In the genomic region with DNA sequence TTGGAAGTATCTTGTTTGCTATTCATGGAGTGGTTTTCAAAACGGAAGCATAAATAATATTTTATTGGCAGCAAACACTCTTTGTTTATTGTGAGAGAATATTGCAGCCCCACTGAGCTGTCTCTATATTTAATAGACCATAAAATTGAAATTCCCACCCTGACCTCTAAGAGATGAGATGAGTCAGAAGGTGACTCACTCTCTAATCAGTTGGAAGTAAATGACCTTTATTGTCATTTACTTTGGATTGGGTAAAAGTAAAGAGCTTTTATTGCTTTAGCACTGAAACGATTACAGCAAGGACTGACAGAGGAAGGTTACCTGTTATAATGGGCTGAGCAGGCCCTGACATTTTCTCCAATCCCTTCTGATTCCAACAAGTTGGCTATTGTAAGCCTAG, we compare ENCODE assay signal across 17 cellular contexts. TPM values are rescaled to one million over a fixed set of nuclear protein-coding genes. Genes with fewer than 3 reads are reported as not detected.
DNase-seq lines count a peak whose midpoint lies in the region; FAIRE-seq and TF ChIP-seq lines count a peak whose summit lies in the region.
"Had no signal": no experiment of that assay in that cellular context is flagged by ENCODE, and none has a peak within 500 bp of the region (broad histone marks: within the 10 kb centered on the region; RNA-seq: fewer than 3 reads in every experiment).

No MANE protein-coding gene starts in this region.

- no peaks in the 10 kb centered on the region for H3K9me2 ChIP-seq in GM23248 (ENCODE audit: insufficient read depth)

- H2BK120ac ChIP-seq in mesenchymal stem cell (ENCODE audit: low read depth, low read length): no peak overlapping the region

- CTCF ChIA-PET in mammary epithelial cell (lab: Charles Lee; ENCODE audit: low non-redundant PET): no interaction called here
- CTCF ChIA-PET in activated CD4-positive, alpha-beta memory T cell treated with anti-CD3 and anti-CD28 coated beads for 36 hours (lab: Charles Lee): no interaction called here

- no peak overlapping the region for H3K27ac ChIP-seq in GM23248
- H3K27ac ChIP-seq in mammary epithelial cell (ENCODE audit: insufficient read depth, low read depth, low read length): no peak overlapping the region
- no peak overlapping the region for H3K27ac ChIP-seq in mesenchymal stem cell (ENCODE audit: low read length, poor library complexity, severe bottlenecking)
- H3K27ac ChIP-seq in uterus: no peak overlapping the region
- H3K27ac ChIP-seq: KMS-11, spleen, upper lobe of right lung had no signal

- TF ChIP-seq POLR2A in uterus (IDR thresholded peaks at IDR 0.05) (no peak), GM12892 (IDR thresholded peaks at IDR 0.05; ENCODE audit: low read depth, low read length) (no peak)

- no peak overlapping the region for H2AK5ac ChIP-seq in mesenchymal stem cell (ENCODE audit: low read length, severe bottlenecking)

- no TSS peak for BruUV-seq in mammary epithelial cell (replicated peaks; lab: Mats Ljungman, UMichigan)

- no peaks in the 10 kb centered on the region for H3K27me3 ChIP-seq in GM23248 (replicated peaks; ENCODE audit: insufficient read depth)
- no peaks in the 10 kb centered on the region for H3K27me3 ChIP-seq in mammary epithelial cell (ENCODE audit: insufficient read depth, low read length)
- H3K27me3 ChIP-seq in mesenchymal stem cell (ENCODE audit: control insufficient read depth in 1 of 2, insufficient read depth in 1 of 2, low read length in 2 of 2): no peaks in the 10 kb centered on the region
- H3K27me3 ChIP-seq in uterus: peaks cover 0 to 6% of the 10 kb centered on the region in 2 donors
- H3K27me3 ChIP-seq: spleen, upper lobe of right lung had no signal

- H3K14ac ChIP-seq in mesenchymal stem cell (ENCODE audit: low read length in 2 of 2): no peak overlapping the region

- no peaks in the 10 kb centered on the region for H3K27me3 Mint-ChIP-seq in activated CD4-positive, alpha-beta memory T cell treated with anti-CD3 and anti-CD28 coated beads for 36 hours

- no peak overlapping the region for H2BK15ac ChIP-seq in mesenchymal stem cell (ENCODE audit: low read depth, poor library complexity, severe bottlenecking)

- H2AFZ ChIP-seq in GM23248: no peak overlapping the region
- H2AFZ ChIP-seq in mammary epithelial cell (ENCODE audit: low read depth, low read length): no peak overlapping the region
- no peak overlapping the region for H2AFZ ChIP-seq in mesenchymal stem cell (ENCODE audit: low read depth, low read length)

- H3K18ac ChIP-seq in mesenchymal stem cell (ENCODE audit: low read depth in 1 of 2, low read length in 2 of 2): no peak overlapping the region

- H3K4me2 ChIP-seq in GM23248 (ENCODE audit: unreplicated experiment) (no peak overlapping the region), mammary epithelial cell (ENCODE audit: insufficient read depth, low read depth, low read length) (no peak overlapping the region), mesenchymal stem cell (ENCODE audit: low read length, poor library complexity, severe bottlenecking) (no peak overlapping the region)
- H3K4me2 ChIP-seq: KMS-11 had no signal

- H2BK5ac ChIP-seq in mesenchymal stem cell (ENCODE audit: low read depth, low read length, poor library complexity, severe bottlenecking): no peak overlapping the region

- dilution Hi-C loops in mammary epithelial cell (cut with HindIII; ENCODE audit: low sequenced_read_pairs): no loop called here

- TF ChIP-seq CTCF in mammary epithelial cell (conservative IDR thresholded peaks at IDR 0.05 in 1 of 2, IDR thresholded peaks at IDR 0.05 in 1 of 2; ENCODE audit: extremely low read depth in 1 of 2, insufficient read depth in 1 of 2, low read depth in 1 of 2, low read length in 2 of 2): no peak
- no peak for TF ChIP-seq CTCF in uterus (IDR thresholded peaks at IDR 0.05)

- no peaks in the 10 kb centered on the region for H3K36me3 Mint-ChIP-seq in activated CD4-positive, alpha-beta memory T cell treated with anti-CD3 and anti-CD28 coated beads for 36 hours
- H3K36me3 Mint-ChIP-seq: activated naive CD4-positive, alpha-beta T cell treated with anti-CD3 and anti-CD28 coated beads, Interleukin-2, amount 50 U/mL, for 72 hours; naive thymus-derived CD4-positive, alpha-beta T cell; T-cell had no signal

- no peaks in the 10 kb centered on the region for H3K36me3 ChIP-seq in GM23248 (ENCODE audit: low read depth)
- no peaks in the 10 kb centered on the region for H3K36me3 ChIP-seq in mammary epithelial cell (ENCODE audit: insufficient read depth, low read length)
- H3K36me3 ChIP-seq in mesenchymal stem cell (ENCODE audit: control insufficient read depth in 1 of 2, insufficient read depth in 2 of 2, low read depth in 1 of 2, low read length in 2 of 2): no peaks in the 10 kb centered on the region
- H3K36me3 ChIP-seq in uterus: no peaks in the 10 kb centered on the region
- H3K36me3 ChIP-seq: spleen, upper lobe of right lung had no signal

- no peak overlapping the region for H3K4me3 ChIP-seq in GM23248
- no peak overlapping the region for H3K4me3 ChIP-seq in mammary epithelial cell (replicated peaks in 1 of 3; ENCODE audit: insufficient read depth in 1 of 3, low read depth in 2 of 3, low read length in 3 of 3)
- no peak overlapping the region for H3K4me3 ChIP-seq in mesenchymal stem cell (ENCODE audit: insufficient read depth in 1 of 2, low read depth in 1 of 2, low read length in 2 of 2)
- H3K4me3 ChIP-seq in uterus: no peak overlapping the region
- H3K4me3 ChIP-seq: spleen, upper lobe of right lung had no signal

- no peaks in the 10 kb centered on the region for H3K9me3 Mint-ChIP-seq in activated CD4-positive, alpha-beta memory T cell treated with anti-CD3 and anti-CD28 coated beads for 36 hours
- H3K9me3 Mint-ChIP-seq: activated naive CD4-positive, alpha-beta T cell treated with anti-CD3 and anti-CD28 coated beads, Interleukin-2, amount 50 U/mL, for 72 hours; T-cell had no signal

- H3K79me2 ChIP-seq in GM23248 (ENCODE audit: insufficient read depth) (no peaks in the 10 kb centered on the region), mammary epithelial cell (ENCODE audit: insufficient read depth, low read length) (no peaks in the 10 kb centered on the region)

- no peak overlapping the region for H2BK12ac ChIP-seq in mesenchymal stem cell (ENCODE audit: low read length in 2 of 2)

- no peaks in the 10 kb centered on the region for H3K4me1 Mint-ChIP-seq in activated CD4-positive, alpha-beta memory T cell treated with anti-CD3 and anti-CD28 coated beads for 36 hours (ENCODE audit: low read depth)
- H3K4me1 Mint-ChIP-seq: naive thymus-derived CD4-positive, alpha-beta T cell; T-cell had no signal

- H3K4me3 Mint-ChIP-seq in activated CD4-positive, alpha-beta memory T cell treated with anti-CD3 and anti-CD28 coated beads for 36 hours: no peak overlapping the region
- H3K4me3 Mint-ChIP-seq: naive thymus-derived CD4-positive, alpha-beta T cell; T-cell had no signal

- H4K91ac ChIP-seq in mesenchymal stem cell (ENCODE audit: low read length): no peak overlapping the region

- H3K79me1 ChIP-seq in mesenchymal stem cell (replicated peaks; ENCODE audit: low read length, poor library complexity, severe bottlenecking): no peaks in the 10 kb centered on the region

- H4K8ac ChIP-seq in mesenchymal stem cell (ENCODE audit: low read length): no peak overlapping the region

- H3K4ac ChIP-seq in mesenchymal stem cell (ENCODE audit: low read depth in 1 of 2, low read length in 2 of 2): no peak overlapping the region

- no peak overlapping the region for H3K27ac Mint-ChIP-seq in activated CD4-positive, alpha-beta memory T cell treated with anti-CD3 and anti-CD28 coated beads for 36 hours
- H3K27ac Mint-ChIP-seq: activated naive CD4-positive, alpha-beta T cell treated with anti-CD3 and anti-CD28 coated beads, Interleukin-2, amount 50 U/mL, for 72 hours; naive thymus-derived CD4-positive, alpha-beta T cell; T-cell had no signal

- H3K9me3 ChIP-seq in GM23248 (ENCODE audit: low read depth) (no peaks in the 10 kb centered on the region), mammary epithelial cell (replicated peaks; ENCODE audit: insufficient read depth, low read length) (peaks cover 2% of the 10 kb centered on the region), mesenchymal stem cell (ENCODE audit: control insufficient read depth, low read length) (peaks cover 3% of the 10 kb centered on the region), uterus (no peaks in the 10 kb centered on the region)
- H3K9me3 ChIP-seq: spleen, upper lobe of right lung had no signal

- H3K9ac ChIP-seq in GM23248: no peak overlapping the region
- H3K9ac ChIP-seq in mammary epithelial cell (ENCODE audit: insufficient read depth, low read length): no peak overlapping the region
- no peak overlapping the region for H3K9ac ChIP-seq in mesenchymal stem cell (ENCODE audit: low read length)
- H3K9ac ChIP-seq: KMS-11 had no signal

- 5 to 7% methylated on average over 2 of the region's 2 CpGs for WGBS in GM23248 (ENCODE audit: low coverage in 1 of 2, low lambda C conversion rate in 2 of 2, missing lambda C conversion rate in 2 of 2), 2 experiments
- 18% methylated on average over 2 of the region's 2 CpGs for WGBS in mammary epithelial cell (ENCODE audit: low coverage, missing lambda C conversion rate)
- no CpG with 5 or more reads among the region's 2 CpGs for WGBS in mesenchymal stem cell

- in situ Hi-C loops in GM23248 (cut with MboI) (no loop called here), mammary epithelial cell (cut with MboI; ENCODE audit: low sequenced_read_pairs in 2 of 2) (no loop called here)

- intact Hi-C loops in mammary epithelial cell (cut with micrococcal nuclease) (no loop called here), uterus (cut with DNase I; ENCODE audit: low total_unique reads) (no loop called here)
- intact Hi-C loops in activated CD4-positive, alpha-beta memory T cell treated with anti-CD3 and anti-CD28 coated beads for 36 hours (cut with micrococcal nuclease): no loop called here

- POLR2A ChIA-PET in activated CD4-positive, alpha-beta memory T cell treated with anti-CD3 and anti-CD28 coated beads for 36 hours (lab: Charles Lee): no interaction called here

- no peak overlapping the region for H3K23ac ChIP-seq in mesenchymal stem cell (ENCODE audit: low read length in 2 of 2)

- FAIRE-seq in GM12892 (lab: Jason Lieb, UNC): no peak

- H3K4me1 ChIP-seq in GM23248 (ENCODE audit: insufficient read depth) (peaks cover 9% of the 10 kb centered on the region; the same call in 1 of the 2 replicates), mammary epithelial cell (ENCODE audit: insufficient read depth, low read length) (peaks cover 6% of the 10 kb centered on the region), mesenchymal stem cell (ENCODE audit: control insufficient read depth, insufficient read depth, low read depth, low read length) (no peaks in the 10 kb centered on the region), uterus (no peaks in the 10 kb centered on the region)
- H3K4me1 ChIP-seq: spleen, upper lobe of right lung had no signal

- DNase-seq in GM23248: peak; percentile 43
- peak; percentile 9 for DNase-seq in NCI-H345 treated with DMSO at 0.1 percent for 48 hours (lab: John Stamatoyannopoulos, UW; ENCODE audit: unreplicated experiment)
- peak; percentile 36 for DNase-seq in mammary epithelial cell
- DNase-seq in mesenchymal stem cell: peak; percentile 15
- DNase-seq in nucleus accumbens (lab: John Stamatoyannopoulos, UW): no peak
- DNase-seq in activated CD4-positive, alpha-beta memory T cell treated with anti-CD3 and anti-CD28 coated beads for 36 hours: no peak
- no peak for DNase-seq in uterus
- DNase-seq in GM12892 (ENCODE audit: insufficient read length): no peak
- DNase-seq: DMS79; effector CD4-positive, alpha-beta T cell; naive thymus-derived CD4-positive, alpha-beta T cell; NCI-H526; spleen; T-cell; upper lobe of right lung had no signal

- no peaks in the 10 kb centered on the region for H4K20me1 ChIP-seq in GM23248 (ENCODE audit: insufficient read depth)
- no peaks in the 10 kb centered on the region for H4K20me1 ChIP-seq in mammary epithelial cell (ENCODE audit: insufficient read depth, low read length)

- no peaks in the 10 kb centered on the region for H3F3A ChIP-seq in GM23248 (ENCODE audit: insufficient read depth)

RNA-seq across cellular contexts. Expression of a gene that starts 55.0 kb away (rescaled TPM):
- not detected in 2 replicates for total RNA-seq in GM23248 (2014; rRNA removed; shearing (Covaris generic))
- polyA plus RNA-seq in GM23248 (2016; fragmentation: Nextera tagmentation; extraction: Ambion mirVana): not detected in 2 replicates
- under 1 TPM in 1 of 2 donors, not detected in 1; under 0.01 TPM for total RNA-seq in mammary epithelial cell
- 0.46 TPM for polyA plus RNA-seq in mammary epithelial cell
- polyA minus RNA-seq in mammary epithelial cell: 7.5 TPM
- polyA plus RNA-seq in mesenchymal stem cell (2013, experiment 1 of 2): 0.04 TPM
- 0.04 TPM for polyA plus RNA-seq in mesenchymal stem cell (2013, experiment 2 of 2)
- total RNA-seq in activated CD4-positive, alpha-beta memory T cell treated with anti-CD3 and anti-CD28 coated beads for 36 hours: under 1 TPM in 1 of 2 experiments, not detected in 1; 0.05 TPM
- total RNA-seq in uterus: 1 to 10 TPM in 2 of 4 donors, under 1 TPM in 2; under 0.01 to 3.1 (median 1.6) TPM
- not detected for polyA plus RNA-seq in GM12892 (2012; ENCODE audit: missing spikeins)
- total RNA-seq: activated naive CD4-positive, alpha-beta T cell treated with anti-CD3 and anti-CD28 coated beads, Interleukin-2, amount 50 U/mL, for 72 hours had no signal
- polyA plus RNA-seq: naive thymus-derived CD4-positive, alpha-beta T cell; spleen had no signal

Comparison
In these comparisons a context has a peak if more than half of its experiments do, and no peak if none do; other contexts are left out.
1. DNase-seq: peak in GM23248 (single experiment), NCI-H345 treated with DMSO at 0.1 percent for 48 hours (single experiment), mammary epithelial cell (single experiment) and mesenchymal stem cell (single experiment); none in nucleus accumbens (0 of 56), activated CD4-positive, alpha-beta memory T cell treated with anti-CD3 and anti-CD28 coated beads for 36 hours (single experiment), uterus (0 of 2) and GM12892 (single experiment).